8 cellular contexts compared by ENCODE assay signal in the genomic region with DNA sequence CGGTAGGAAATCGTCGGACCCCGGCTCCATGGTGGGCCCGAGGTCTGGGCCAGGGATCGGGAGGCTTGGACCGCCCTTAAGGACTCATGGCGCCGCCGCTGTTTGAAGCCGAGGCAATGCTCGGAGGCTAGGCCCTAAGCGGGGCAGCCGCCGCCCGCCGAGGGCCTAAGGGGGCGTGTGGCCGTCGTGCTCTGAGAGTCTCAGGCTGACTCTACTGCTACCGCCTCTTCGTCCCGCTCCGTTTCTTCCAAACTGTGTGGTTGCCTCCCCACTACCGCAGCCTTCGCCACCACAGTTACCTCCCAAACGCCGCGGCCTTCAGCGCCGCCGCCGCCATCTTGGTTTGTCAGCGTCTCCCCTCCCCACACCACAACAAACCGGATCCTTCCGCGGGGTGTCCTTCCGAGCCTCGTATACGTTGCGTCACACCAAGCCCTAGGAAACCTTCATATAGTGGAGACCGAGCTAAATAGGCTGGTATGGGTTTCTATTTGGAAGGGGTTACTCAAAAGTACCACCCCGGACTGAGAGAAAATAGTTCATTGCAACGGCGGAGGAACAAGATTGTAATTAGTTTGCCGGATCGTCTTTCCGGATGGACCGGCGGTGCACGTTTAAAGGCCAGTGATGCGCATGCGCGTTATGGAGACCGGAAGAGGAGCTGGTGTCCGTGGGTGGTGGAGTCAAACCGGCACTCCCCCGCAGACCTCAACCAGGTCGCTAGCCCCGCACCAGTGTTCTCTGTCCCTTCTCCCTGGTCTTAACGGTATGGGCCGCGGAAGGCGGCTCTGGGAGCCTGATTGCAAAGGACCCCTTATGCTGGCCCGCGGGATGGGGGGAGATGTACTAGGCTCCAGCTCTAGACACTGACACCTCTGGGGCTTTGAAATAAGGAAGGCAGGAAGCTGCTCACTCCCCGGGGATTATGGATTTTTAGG. TPM values are rescaled to one million over a fixed set of nuclear protein-coding genes. Genes with fewer than 3 reads are reported as not detected.
DNase-seq lines count a peak whose midpoint lies in the region; ATAC-seq and TF ChIP-seq lines count a peak whose summit lies in the region.

TSS of gene KDM5C (minus strand) at position 348 of the 938 bp plus-strand sequence. CDS start at position 30, 318 bp downstream.

- DNase-seq in NCI-H2029 treated with DMSO at 0.1 percent for 48 hours (lab: John Stamatoyannopoulos, UW) (peak; percentile 78), T-helper 9 cell (peak; percentile 88), astrocyte of the cerebellum (ENCODE audit: low read depth) (peak; percentile 93), hepatocyte (ENCODE audit: low spot score) (peak; percentile 97), retina (peak; percentile 100)

- H3K27ac ChIP-seq in hepatocyte, result peak within 1 kb of the TSS; percentile 99

- peaks cover 42% of the 10 kb centered on the region for H4K20me1 ChIP-seq in hepatocyte (ENCODE audit: insufficient read depth, poor library complexity, severe bottlenecking)

- H2AFZ ChIP-seq in hepatocyte, result peak within 1 kb of the TSS; percentile 86

- peak within 1 kb of the TSS; percentile 91 for H3K4me2 ChIP-seq in hepatocyte

- H3K4me3 ChIP-seq in astrocyte of the cerebellum (ENCODE audit: low read depth, low read length) (peak within 1 kb of the TSS; percentile 96), hepatocyte (peak within 1 kb of the TSS; percentile 89)

- H3K4me1 ChIP-seq in hepatocyte (ENCODE audit: insufficient read depth), result peaks cover 22% of the 10 kb centered on the region

- in situ Hi-C loops in astrocyte of the cerebellum (cut with HindIII; ENCODE audit: low sequenced_read_pairs), result no loop called here

- H3K9me2 ChIP-seq in hepatocyte (replicated peaks; ENCODE audit: insufficient read depth), result no peaks in the 10 kb centered on the region

- TF ChIP-seq CTCF in astrocyte of the cerebellum (IDR thresholded peaks at IDR 0.05; ENCODE audit: low read depth, low read length, missing control alignments) (no peak), hepatocyte (IDR thresholded peaks at IDR 0.05; ENCODE audit: poor library complexity) (no peak)

- H3K36me3 ChIP-seq in hepatocyte (replicated peaks; ENCODE audit: insufficient read depth, low read depth), result no peaks in the 10 kb centered on the region

- H3K9me3 ChIP-seq in hepatocyte (ENCODE audit: low read depth), result no peaks in the 10 kb centered on the region

- ATAC-seq in GM18498 (IDR thresholded peaks at IDR 0.05; ENCODE audit: unreplicated experiment) (peak; percentile 83), HG02970 (IDR thresholded peaks at IDR 0.05; ENCODE audit: low FRiP score, unreplicated experiment) (peak; percentile 86), GM18519 (IDR thresholded peaks at IDR 0.05; ENCODE audit: low FRiP score, unreplicated experiment) (no peak)

- under 1% methylated on average over 67 of the region's 67 CpGs for WGBS in hepatocyte (ENCODE audit: low lambda C conversion rate, missing lambda C conversion rate)

- H3K27me3 ChIP-seq in hepatocyte, result no peaks in the 10 kb centered on the region

- peaks cover 48% of the 10 kb centered on the region for H3K79me2 ChIP-seq in hepatocyte

RNA-seq across cellular contexts. Expression of gene KDM5C, which starts in this region (rescaled TPM):
- 107 and 144 TPM in 2 replicates for total RNA-seq in hepatocyte
- polyA plus RNA-seq in hepatocyte, result 74.5 and 85.5 TPM in 2 replicates
